ENCODE assay signal across 9 cellular contexts in the genomic region with DNA sequence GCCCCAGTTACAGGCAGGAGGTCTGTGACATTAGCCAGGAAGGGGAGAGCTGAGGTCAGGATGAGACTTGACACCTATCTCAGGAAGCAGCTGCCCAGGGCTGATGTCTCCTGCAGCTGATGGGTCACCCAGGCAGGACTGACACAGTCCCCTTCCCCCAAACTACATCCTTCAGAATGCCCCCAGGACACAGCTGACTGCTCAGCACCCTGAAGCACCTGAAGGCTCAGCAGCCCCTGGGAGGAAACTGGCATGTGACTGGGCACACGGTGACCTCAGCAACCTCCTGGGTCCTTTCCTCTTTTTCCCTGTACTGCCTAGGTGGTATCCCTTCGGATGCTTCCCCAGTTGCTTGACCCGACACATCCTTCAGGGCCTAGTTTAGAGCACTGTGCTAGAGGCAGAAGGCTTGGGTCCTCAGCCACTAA. TPM values are rescaled to one million over a fixed set of nuclear protein-coding genes. Genes with fewer than 3 reads are reported as not detected.
DNase-seq lines count a peak whose midpoint lies in the region; ATAC-seq, FAIRE-seq and TF ChIP-seq lines count a peak whose summit lies in the region.
"Had no signal": no experiment of that assay in that cellular context is flagged by ENCODE, and none has a peak within 500 bp of the region (broad histone marks: within the 10 kb centered on the region; RNA-seq: fewer than 3 reads in every experiment).

No MANE protein-coding gene starts in this region.

- H3K4me3 Mint-ChIP-seq in naive thymus-derived CD8-positive, alpha-beta T cell: no peak overlapping the region

- no peak for FAIRE-seq in pancreas (lab: Jason Lieb, UNC)

- in situ Hi-C loops in Panc1 (cut with HindIII; ENCODE audit: low pct_unique_long_range_greater_than_20kb, low sequenced_read_pairs): no loop called here

- H3K4me3 ChIP-seq in Panc1 (ENCODE audit: low read depth in 2 of 2, low read length in 2 of 2): peak overlapping the region; percentile 70 to 94
- peak overlapping the region; percentile 63 for H3K4me3 ChIP-seq in epithelial cell of esophagus (ENCODE audit: low read length)
- peak overlapping the region; percentile 45 to 92 (median 77) for H3K4me3 ChIP-seq in pancreas

- peaks cover 8 to 32% (median 26%) of the 10 kb centered on the region in 5 donors for H3K27me3 Mint-ChIP-seq in naive thymus-derived CD8-positive, alpha-beta T cell

- peak overlapping the region; percentile 83 for H3K27ac ChIP-seq in Panc1 (ENCODE audit: low read length)
- H3K27ac ChIP-seq in pancreas: peak overlapping the region; percentile 52 to 98 (median 94)
- H3K27ac ChIP-seq: HL-60 had no signal

- intact Hi-C loops in Panc1 (cut with micrococcal nuclease; ENCODE audit: unreplicated experiment) (no loop called here), pancreas (cut with DNase I) (no loop called here)

- DNase-seq in CD1c-positive myeloid dendritic cell (ENCODE audit: extremely low spot score) (peak; percentile 31), Panc1 (ENCODE audit: low read depth, low spot score) (no peak), epithelial cell of esophagus (ENCODE audit: low read depth) (no peak), pancreas (no peak), A172 (ENCODE audit: low spot score) (no peak), NCI-H2196 (lab: John Stamatoyannopoulos, UW; ENCODE audit: unreplicated experiment) (no peak)
- no peak for DNase-seq in naive thymus-derived CD8-positive, alpha-beta T cell

- no TSS peak for BruUV-seq in Panc1 (replicated peaks; lab: Mats Ljungman, UMichigan)

- peaks cover 0 to 2% (median 0%) of the 10 kb centered on the region in 3 donors for H3K36me3 Mint-ChIP-seq in naive thymus-derived CD8-positive, alpha-beta T cell

- peaks cover 0 to 16% (median 5%) of the 10 kb centered on the region in 4 donors for H3K4me1 Mint-ChIP-seq in naive thymus-derived CD8-positive, alpha-beta T cell

- no peaks in the 10 kb centered on the region for H3K9me3 Mint-ChIP-seq in naive thymus-derived CD8-positive, alpha-beta T cell

- no peaks in the 10 kb centered on the region for H3K27me3 ChIP-seq in Panc1 (ENCODE audit: control insufficient read depth, insufficient read depth, low read length)
- H3K27me3 ChIP-seq in pancreas: no peaks in the 10 kb centered on the region

- ATAC-seq in Panc1: no peak
- ATAC-seq in pancreas: no peak
- no peak for ATAC-seq in GM21381 (IDR thresholded peaks at IDR 0.05; ENCODE audit: unreplicated experiment)
- ATAC-seq in naive thymus-derived CD8-positive, alpha-beta T cell: no peak

- no peak overlapping the region for H3K27ac Mint-ChIP-seq in naive thymus-derived CD8-positive, alpha-beta T cell

- H3K9me3 ChIP-seq in Panc1 (ENCODE audit: control insufficient read depth, insufficient read depth, low read depth, low read length) (no peaks in the 10 kb centered on the region), pancreas (no peaks in the 10 kb centered on the region)

- H3K4me1 ChIP-seq in Panc1 (ENCODE audit: control insufficient read depth, insufficient read depth, low read length) (peaks cover 63% of the 10 kb centered on the region), pancreas (peaks cover 7 to 29% (median 26%) of the 10 kb centered on the region in 3 donors)

- H3K36me3 ChIP-seq in Panc1 (ENCODE audit: control insufficient read depth, insufficient read depth, low read length): no peaks in the 10 kb centered on the region
- no peaks in the 10 kb centered on the region for H3K36me3 ChIP-seq in pancreas

- POLR2A ChIA-PET in Panc1 (lab: Charles Lee): no interaction called here
- POLR2A ChIA-PET in naive thymus-derived CD8-positive, alpha-beta T cell (lab: Charles Lee): no interaction called here

- WGBS in pancreas, 2 donors: 9 to 10% methylated on average over 2 to 3 of the region's 3 CpGs

- TF ChIP-seq CTCF in Panc1 (IDR thresholded peaks at IDR 0.05) (no peak), epithelial cell of esophagus (IDR thresholded peaks at IDR 0.05; ENCODE audit: insufficient read depth, low read depth, low read length, missing control alignments) (no peak), pancreas (IDR thresholded peaks at IDR 0.05) (no peak)

- CTCF ChIA-PET in Panc1 (lab: Charles Lee): interaction anchor here (0.6 to 2.0 kb wide), 2 partner anchors 90 to 1352 kb away, joined by 3 to 7 read pairs; no protein-coding TSS in a partner anchor

RNA-seq across cellular contexts. Expression of gene SDC4, which starts 1.9 kb away (rescaled TPM):
- total RNA-seq in Panc1 (2021; ENCODE audit: unreplicated experiment) (93.3 TPM), pancreas (100 to 1,000 TPM in 2 of 6 donors, 10 to 100 TPM in 4; 50.9 to 208 (median 56.0) TPM)
- polyA plus RNA-seq in Panc1 (2012; ENCODE audit: insufficient read length): 63.5 TPM
- polyA plus RNA-seq in pancreas: 10 to 100 TPM; 48.2 to 54.8 TPM
- 42.4 and 43.9 TPM in 2 replicates for total RNA-seq in A172 (2014; rRNA removed; shearing (Covaris generic))
- under 1 TPM; 0.25 to 0.31 TPM for total RNA-seq in naive thymus-derived CD8-positive, alpha-beta T cell
- polyA plus RNA-seq in naive thymus-derived CD8-positive, alpha-beta T cell: under 1 TPM in 2 of 3 donors, not detected in 1; 0.09 to 0.24 TPM

RNA-seq across cellular contexts. Expression of gene SYS1, which starts 16.7 kb away (rescaled TPM):
- total RNA-seq in Panc1 (2021; ENCODE audit: unreplicated experiment) (29.1 TPM), pancreas (10 to 100 TPM; 11.1 to 19.0 (median 16.5) TPM)
- polyA plus RNA-seq in Panc1 (2012; ENCODE audit: insufficient read length): 38.8 TPM
- 10 to 100 TPM in 1 of 2 donors, 1 to 10 TPM in 1; 9.6 to 13.7 TPM for polyA plus RNA-seq in pancreas
- 14.5 and 18.6 TPM in 2 replicates for total RNA-seq in A172 (2014; rRNA removed; shearing (Covaris generic))
- 10 to 100 TPM; 58.7 to 62.5 TPM for total RNA-seq in naive thymus-derived CD8-positive, alpha-beta T cell
- 10 to 100 TPM; 34.2 to 46.1 (median 36.2) TPM for polyA plus RNA-seq in naive thymus-derived CD8-positive, alpha-beta T cell

RNA-seq across cellular contexts. Expression of gene TP53TG5, which starts 31.8 kb away (rescaled TPM):
- total RNA-seq in Panc1 (2021; ENCODE audit: unreplicated experiment) (not detected), pancreas (under 1 TPM in 1 of 6 donors, not detected in 5; 0.44 TPM)
- polyA plus RNA-seq in Panc1 (2012; ENCODE audit: insufficient read length): 0.80 TPM
- polyA plus RNA-seq in pancreas: not detected
- total RNA-seq in A172 (2014; rRNA removed; shearing (Covaris generic)): not detected in 2 replicates
- under 1 TPM in 1 of 2 experiments, not detected in 1; 0.47 TPM for total RNA-seq in naive thymus-derived CD8-positive, alpha-beta T cell
- under 1 TPM in 2 of 3 donors, not detected in 1; 0.42 to 0.55 TPM for polyA plus RNA-seq in naive thymus-derived CD8-positive, alpha-beta T cell

RNA-seq across cellular contexts. Expression of gene MATN4, which starts 38.2 kb away (rescaled TPM):
- total RNA-seq in Panc1 (2021; ENCODE audit: unreplicated experiment): 0.15 TPM
- polyA plus RNA-seq in Panc1 (2012; ENCODE audit: insufficient read length): 0.31 TPM
- total RNA-seq in pancreas: 1 to 10 TPM in 5 of 6 donors, under 1 TPM in 1; 0.89 to 6.4 (median 2.3) TPM
- 1 to 10 TPM; 1.5 to 3.1 TPM for polyA plus RNA-seq in pancreas
- total RNA-seq in A172 (2014; rRNA removed; shearing (Covaris generic)): not detected in 2 replicates
- not detected for total RNA-seq in naive thymus-derived CD8-positive, alpha-beta T cell
- polyA plus RNA-seq in naive thymus-derived CD8-positive, alpha-beta T cell: not detected

RNA-seq across cellular contexts. Expression of gene RBPJL, which starts 39.7 kb away (rescaled TPM):
- 0.18 TPM for total RNA-seq in Panc1 (2021; ENCODE audit: unreplicated experiment)
- polyA plus RNA-seq in Panc1 (2012; ENCODE audit: insufficient read length): not detected
- 100 to 1,000 TPM; 169 to 591 (median 427) TPM for total RNA-seq in pancreas
- polyA plus RNA-seq in pancreas: 1,000 to 10,000 TPM; 1,163 to 1,575 TPM
- total RNA-seq in A172 (2014; rRNA removed; shearing (Covaris generic)): not detected in 2 replicates
- total RNA-seq in naive thymus-derived CD8-positive, alpha-beta T cell: not detected
- polyA plus RNA-seq in naive thymus-derived CD8-positive, alpha-beta T cell: not detected

Comparison
In these comparisons a context has a peak if more than half of its experiments do, and no peak if none do; other contexts are left out.
1. RNA of gene SDC4, which starts 1.9 kb away (total RNA-seq): 93.3 TPM in Panc1 (single experiment), 50.9 to 208 TPM in pancreas and 42.4 to 43.9 TPM in A172; 0.25 to 0.31 TPM in naive thymus-derived CD8-positive, alpha-beta T cell; every median in the first group is over 10 times any median in the second.
2. Peak in every context shown above with its lines, with median percentiles within 50 percentile points of each other: H3K4me3 ChIP-seq.